Comparison of ENCODE assay signal across 32 cellular contexts in the genomic region with DNA sequence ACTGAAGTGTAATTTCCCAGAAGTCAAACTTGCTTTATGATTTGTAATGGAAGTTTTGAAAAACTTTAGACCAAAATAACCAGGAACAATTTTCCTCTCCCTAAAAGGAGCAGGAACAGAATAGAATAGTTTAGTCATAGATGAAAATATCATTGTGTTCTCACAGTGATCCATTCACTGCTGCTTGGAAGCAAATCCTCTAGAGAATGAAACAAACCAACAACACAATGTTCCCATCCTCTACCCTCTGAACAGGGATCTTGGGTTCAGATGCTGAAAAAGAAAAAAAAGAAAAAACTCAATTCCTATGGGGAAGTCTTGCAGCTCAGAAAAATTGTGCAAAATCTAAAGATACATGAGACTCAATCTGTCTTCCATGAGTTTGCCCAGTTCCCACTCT. TPM values are rescaled to one million over a fixed set of nuclear protein-coding genes. Genes with fewer than 3 reads are reported as not detected.
DNase-seq lines count a peak whose midpoint lies in the region; ATAC-seq and TF ChIP-seq lines count a peak whose summit lies in the region.
"Had no signal": no experiment of that assay in that cellular context is flagged by ENCODE, and none has a peak within 500 bp of the region (broad histone marks: within the 10 kb centered on the region; RNA-seq: fewer than 3 reads in every experiment).

No MANE protein-coding gene starts in this region.

- TF ChIP-seq POLR2A in body of pancreas (IDR thresholded peaks at IDR 0.05) (no peak), testis (IDR thresholded peaks at IDR 0.05) (no peak)

- no peak overlapping the region for H3K27ac Mint-ChIP-seq in activated CD4-positive, alpha-beta T cell treated with anti-CD3 and anti-CD28 coated beads, Interleukin-2, amount 10 ng/mL, durations not matched to agents 7 days and 5 days
- H3K27ac Mint-ChIP-seq: activated T-cell treated with anti-CD3 and anti-CD28 coated beads, Interleukin-2, amount 50 U/mL, for 24 hours; dendritic cell treated with granulocyte-macrophage colony-stimulating factor and Interleukin-4, amounts not matched to agents 40 ng/mL and 50 ng/mL, for 4 days; HFFc6; naive thymus-derived CD8-positive, alpha-beta T cell; stimulated activated naive CD8-positive, alpha-beta T cell treated with anti-CD3 and anti-CD28 coated beads, Interleukin-15, Interleukin-2, amounts not matched to agents 100 ng/mL and 50 ng/mL, for 24 hours had no signal

- H3K27ac ChIP-seq in body of pancreas (no peak overlapping the region), heart right ventricle (peak overlapping the region; percentile 19 to 90 (median 76)), psoas muscle (no peak overlapping the region), testis (peak overlapping the region; percentile 31 to 82), SJCRH30 (no peak overlapping the region)
- H3K27ac ChIP-seq: cardiac muscle cell, GM23248, right lobe of liver had no signal

- H3K9me3 Mint-ChIP-seq in activated CD4-positive, alpha-beta T cell treated with anti-CD3 and anti-CD28 coated beads, Interleukin-2, amount 10 ng/mL, durations not matched to agents 7 days and 5 days: no peaks in the 10 kb centered on the region
- H3K9me3 Mint-ChIP-seq: activated T-cell treated with anti-CD3 and anti-CD28 coated beads, Interleukin-2, amount 50 U/mL, for 24 hours; dendritic cell treated with granulocyte-macrophage colony-stimulating factor and Interleukin-4, amounts not matched to agents 40 ng/mL and 50 ng/mL, for 4 days; HFFc6; naive thymus-derived CD8-positive, alpha-beta T cell; stimulated activated naive CD8-positive, alpha-beta T cell treated with anti-CD3 and anti-CD28 coated beads, Interleukin-15, Interleukin-2, amounts not matched to agents 100 ng/mL and 50 ng/mL, for 24 hours had no signal

- TF ChIP-seq CTCF in body of pancreas (IDR thresholded peaks at IDR 0.05) (no peak), heart right ventricle (IDR thresholded peaks at IDR 0.05) (no peak), psoas muscle (IDR thresholded peaks at IDR 0.05) (no peak), testis (IDR thresholded peaks at IDR 0.05) (no peak)

- peak; percentile 30 for ATAC-seq in body of pancreas
- ATAC-seq in heart right ventricle: peak; percentile 51 to 97 (median 88)
- peak in 3 of 4 donors; percentile 71 to 83 (median 71) for ATAC-seq in psoas muscle
- ATAC-seq in HG03378 (IDR thresholded peaks at IDR 0.05; ENCODE audit: unreplicated experiment): no peak
- ATAC-seq: left colon; naive thymus-derived CD8-positive, alpha-beta T cell; right lobe of liver had no signal

- DNase-seq in body of pancreas: no peak
- DNase-seq in heart right ventricle: no peak
- DNase-seq in psoas muscle: no peak
- DNase-seq in testis: no peak
- DNase-seq in T-helper 1 cell: no peak
- no peak for DNase-seq in SJCRH30
- no peak for DNase-seq in activated CD4-positive, alpha-beta T cell treated with anti-CD3 and anti-CD28 coated beads, Interleukin-2, amount 10 ng/mL, durations not matched to agents 7 days and 5 days
- DNase-seq: activated CD4-positive, CD25-positive, alpha-beta regulatory T cell treated with anti-CD3 and anti-CD28 coated beads, Interleukin-2, amount 50 U/mL, for 72 hours; activated naive CD4-positive, alpha-beta T cell; activated T-cell treated with anti-CD3 and anti-CD28 coated beads, Interleukin-2, amount 50 U/mL, for 24 hours; BE2C; GDM1; GM23248; head of caudate nucleus; HFFc6; KG1; left colon; MM.1S; naive thymus-derived CD8-positive, alpha-beta T cell; NCI-H1417 treated with DMSO at 0.1 percent for 48 hours; NCI-H2171; NCI-H524; right lobe of liver had no signal

- no peaks in the 10 kb centered on the region for H3K4me1 Mint-ChIP-seq in activated CD4-positive, alpha-beta T cell treated with anti-CD3 and anti-CD28 coated beads, Interleukin-2, amount 10 ng/mL, durations not matched to agents 7 days and 5 days
- H3K4me1 Mint-ChIP-seq: naive thymus-derived CD8-positive, alpha-beta T cell had no signal

- intact Hi-C loops in body of pancreas (cut with DNase I) (no loop called here), heart right ventricle (cut with DNase I) (loop anchor here in 1 of 10 donors (10.0 kb wide), 1 partner anchor 54 kb away; no protein-coding TSS in a partner anchor), psoas muscle (cut with DNase I) (no loop called here), testis (cut with DNase I; ENCODE audit: low total_unique reads) (no loop called here)

- CTCF ChIA-PET in activated CD4-positive, alpha-beta T cell treated with anti-CD3 and anti-CD28 coated beads, Interleukin-2, amount 10 ng/mL, durations not matched to agents 7 days and 5 days (lab: Charles Lee): no interaction called here

- no peaks in the 10 kb centered on the region for H3K27me3 ChIP-seq in body of pancreas
- no peaks in the 10 kb centered on the region for H3K27me3 ChIP-seq in heart right ventricle
- H3K27me3 ChIP-seq in psoas muscle (ENCODE audit: insufficient read depth in 3 of 3, low read length in 2 of 3): no peaks in the 10 kb centered on the region
- no peaks in the 10 kb centered on the region for H3K27me3 ChIP-seq in testis
- H3K27me3 ChIP-seq in SJCRH30: no peaks in the 10 kb centered on the region
- H3K27me3 ChIP-seq: BE2C, cardiac muscle cell, right lobe of liver had no signal

- POLR2A ChIA-PET in activated CD4-positive, alpha-beta T cell treated with anti-CD3 and anti-CD28 coated beads, Interleukin-2, amount 10 ng/mL, durations not matched to agents 7 days and 5 days (lab: Charles Lee): no interaction called here

- H3K4me3 ChIP-seq in body of pancreas (no peak overlapping the region), heart right ventricle (peak overlapping the region in 1 of 10 donors; percentile 11), psoas muscle (no peak overlapping the region), testis (no peak overlapping the region), SJCRH30 (no peak overlapping the region)
- H3K4me3 ChIP-seq: cardiac muscle cell, GM23248, right lobe of liver had no signal

- H3K4me1 ChIP-seq in body of pancreas: no peaks in the 10 kb centered on the region
- peaks cover 0 to 17% (median 0%) of the 10 kb centered on the region in 9 donors for H3K4me1 ChIP-seq in heart right ventricle
- no peaks in the 10 kb centered on the region for H3K4me1 ChIP-seq in psoas muscle
- no peaks in the 10 kb centered on the region for H3K4me1 ChIP-seq in testis
- no peaks in the 10 kb centered on the region for H3K4me1 ChIP-seq in SJCRH30
- H3K4me1 ChIP-seq: BE2C, right lobe of liver had no signal

- no peak overlapping the region for H3K4me3 Mint-ChIP-seq in activated CD4-positive, alpha-beta T cell treated with anti-CD3 and anti-CD28 coated beads, Interleukin-2, amount 10 ng/mL, durations not matched to agents 7 days and 5 days
- H3K4me3 Mint-ChIP-seq: activated T-cell treated with anti-CD3 and anti-CD28 coated beads, Interleukin-2, amount 50 U/mL, for 24 hours; dendritic cell treated with granulocyte-macrophage colony-stimulating factor and Interleukin-4, amounts not matched to agents 40 ng/mL and 50 ng/mL, for 4 days; HFFc6; naive thymus-derived CD8-positive, alpha-beta T cell; stimulated activated naive CD8-positive, alpha-beta T cell treated with anti-CD3 and anti-CD28 coated beads, Interleukin-15, Interleukin-2, amounts not matched to agents 100 ng/mL and 50 ng/mL, for 24 hours had no signal

- H3K9me3 ChIP-seq in body of pancreas: no peaks in the 10 kb centered on the region
- no peaks in the 10 kb centered on the region for H3K9me3 ChIP-seq in heart right ventricle
- no peaks in the 10 kb centered on the region for H3K9me3 ChIP-seq in psoas muscle
- no peaks in the 10 kb centered on the region for H3K9me3 ChIP-seq in testis
- H3K9me3 ChIP-seq in SJCRH30 (replicated peaks): no peaks in the 10 kb centered on the region
- H3K9me3 ChIP-seq: BE2C, right lobe of liver had no signal

- no peaks in the 10 kb centered on the region for H3K36me3 Mint-ChIP-seq in activated CD4-positive, alpha-beta T cell treated with anti-CD3 and anti-CD28 coated beads, Interleukin-2, amount 10 ng/mL, durations not matched to agents 7 days and 5 days (ENCODE audit: low read depth)
- H3K36me3 Mint-ChIP-seq: naive thymus-derived CD8-positive, alpha-beta T cell had no signal

- H3K36me3 ChIP-seq in body of pancreas (replicated peaks in 1 of 2; ENCODE audit: insufficient read depth in 1 of 2, low read depth in 2 of 2): no peaks in the 10 kb centered on the region
- H3K36me3 ChIP-seq in heart right ventricle: no peaks in the 10 kb centered on the region
- H3K36me3 ChIP-seq in psoas muscle (ENCODE audit: insufficient read depth in 1 of 2, low read depth in 1 of 2): no peaks in the 10 kb centered on the region
- no peaks in the 10 kb centered on the region for H3K36me3 ChIP-seq in testis (ENCODE audit: low read depth, missing control alignments)
- H3K36me3 ChIP-seq in SJCRH30: no peaks in the 10 kb centered on the region
- H3K36me3 ChIP-seq: BE2C, cardiac muscle cell, right lobe of liver had no signal

- peaks cover 7% of the 10 kb centered on the region for H3K27me3 Mint-ChIP-seq in activated CD4-positive, alpha-beta T cell treated with anti-CD3 and anti-CD28 coated beads, Interleukin-2, amount 10 ng/mL, durations not matched to agents 7 days and 5 days

RNA-seq across cellular contexts. Expression of gene DSPP, which starts 12.2 kb away (rescaled TPM):
- total RNA-seq in body of pancreas: not detected
- not detected for total RNA-seq in heart right ventricle
- polyA plus RNA-seq in heart right ventricle: not detected
- under 1 TPM in 1 of 4 donors, not detected in 3; 0.14 TPM for total RNA-seq in psoas muscle
- polyA plus RNA-seq in psoas muscle: under 1 TPM in 1 of 3 donors, not detected in 2; 0.01 TPM
- total RNA-seq in testis: not detected
- polyA plus RNA-seq in testis (ENCODE audit: insufficient read depth, low read depth, low replicate concordance): not detected
- 0.03 and 0.06 TPM in 2 replicates for total RNA-seq in SJCRH30 (2014; rRNA removed; shearing (Covaris generic))
- not detected for total RNA-seq in activated CD4-positive, alpha-beta T cell treated with anti-CD3 and anti-CD28 coated beads, Interleukin-2, amount 10 ng/mL, durations not matched to agents 7 days and 5 days
- total RNA-seq: A673; cardiac muscle cell; fibroblast of lung; GM23248; HFFc6; left colon; mesenteric fat pad; naive thymus-derived CD8-positive, alpha-beta T cell; osteoblast; right lobe of liver; urinary bladder had no signal
- polyA plus RNA-seq: cardiac muscle cell; fibroblast of lung; GM23248; naive thymus-derived CD8-positive, alpha-beta T cell; urinary bladder had no signal

RNA-seq across cellular contexts. Expression of gene DMP1, which starts 29.6 kb away (rescaled TPM):
- total RNA-seq in body of pancreas (not detected), heart right ventricle (not detected), psoas muscle (not detected), testis (1 to 10 TPM in 1 of 2 donors, under 1 TPM in 1; 0.37 to 1.5 TPM)
- polyA plus RNA-seq in heart right ventricle (not detected), psoas muscle (under 1 TPM in 1 of 3 donors, not detected in 2; 0.01 TPM), testis (ENCODE audit: insufficient read depth, low read depth, low replicate concordance) (0.91 TPM)
- total RNA-seq in SJCRH30 (2014; rRNA removed; shearing (Covaris generic)): 0.25 and 0.36 TPM in 2 replicates
- total RNA-seq in activated CD4-positive, alpha-beta T cell treated with anti-CD3 and anti-CD28 coated beads, Interleukin-2, amount 10 ng/mL, durations not matched to agents 7 days and 5 days: not detected
- total RNA-seq: A673; cardiac muscle cell; fibroblast of lung; GM23248; HFFc6; left colon; mesenteric fat pad; naive thymus-derived CD8-positive, alpha-beta T cell; osteoblast; right lobe of liver; urinary bladder had no signal
- polyA plus RNA-seq: cardiac muscle cell; fibroblast of lung; GM23248; naive thymus-derived CD8-positive, alpha-beta T cell; urinary bladder had no signal

Comparison
In these comparisons a context has a peak if more than half of its experiments do, and no peak if none do; other contexts are left out.
1. H3K27ac ChIP-seq: peak in heart right ventricle (10 of 10) and testis (2 of 2); none in body of pancreas (0 of 4), psoas muscle (single experiment) and SJCRH30 (single experiment).